ENCODE assay signal across 9 cellular contexts in genomic region chr6:41199427-41200246, GRCh38. TPM values are rescaled to one million over a fixed set of nuclear protein-coding genes. Genes with fewer than 3 reads are reported as not detected.
DNase-seq lines count a peak whose midpoint lies in the region; ATAC-seq and TF ChIP-seq lines count a peak whose summit lies in the region.
"Had no signal": no experiment of that assay in that cellular context is flagged by ENCODE, and none has a peak within 500 bp of the region (broad histone marks: within the 10 kb centered on the region; RNA-seq: fewer than 3 reads in every experiment).

No MANE protein-coding gene starts in this region.

- no peaks in the 10 kb centered on the region for H3K4me1 ChIP-seq in aorta (ENCODE audit: control insufficient read depth in 1 of 2, insufficient read depth in 2 of 2, low read length in 2 of 2)
- no peaks in the 10 kb centered on the region for H3K4me1 ChIP-seq in prostate gland (replicated peaks)

- in situ Hi-C loops in GM13976 (cut with MboI; ENCODE audit: low sequenced_read_pairs, unreplicated experiment) (no loop called here), brain microvascular endothelial cell (cut with HindIII; ENCODE audit: low pct_ligation_motif_present, low sequenced_read_pairs) (no loop called here)

- H3K9me3 Mint-ChIP-seq in T-cell: no peaks in the 10 kb centered on the region

- no peak overlapping the region for H3K27ac ChIP-seq in aorta (ENCODE audit: low read depth in 1 of 2, low read length in 2 of 2)
- no peak overlapping the region for H3K27ac ChIP-seq in brain microvascular endothelial cell
- H3K27ac ChIP-seq in prostate gland: no peak overlapping the region

- H3K4me1 Mint-ChIP-seq in T-cell: peaks cover 77 to 95% (median 90%) of the 10 kb centered on the region in 3 donors

- H3K36me3 ChIP-seq in aorta (ENCODE audit: control insufficient read depth in 1 of 2, insufficient read depth in 2 of 2, low read length in 1 of 2) (no peaks in the 10 kb centered on the region), brain microvascular endothelial cell (replicated peaks) (no peaks in the 10 kb centered on the region), prostate gland (no peaks in the 10 kb centered on the region)

- TF ChIP-seq CTCF in GM13976 (IDR thresholded peaks at IDR 0.05; ENCODE audit: borderline replicate concordance, control extremely low read depth, extremely low read depth, insufficient read depth, missing control alignments): no peak
- no peak for TF ChIP-seq CTCF in brain microvascular endothelial cell (IDR thresholded peaks at IDR 0.05; ENCODE audit: low read depth, low read length, missing control alignments)
- no peak for TF ChIP-seq CTCF in prostate gland (IDR thresholded peaks at IDR 0.05)

- peaks cover 9% of the 10 kb centered on the region for H3K36me3 Mint-ChIP-seq in T-cell

- H3K4me3 Mint-ChIP-seq in T-cell: peak overlapping the region; percentile 38 to 80 (median 57)

- no peaks in the 10 kb centered on the region for H3K9me3 ChIP-seq in aorta (ENCODE audit: control insufficient read depth, low read length)
- H3K9me3 ChIP-seq in prostate gland: no peaks in the 10 kb centered on the region

- POLR2A ChIA-PET in T-cell (lab: Charles Lee): no interaction called here

- no peaks in the 10 kb centered on the region for H3K27me3 Mint-ChIP-seq in T-cell

- H3K27me3 ChIP-seq in aorta (ENCODE audit: control insufficient read depth in 1 of 2, insufficient read depth in 2 of 2, low read length in 1 of 2) (no peaks in the 10 kb centered on the region), brain microvascular endothelial cell (replicated peaks) (no peaks in the 10 kb centered on the region), prostate gland (replicated peaks; ENCODE audit: insufficient read depth) (no peaks in the 10 kb centered on the region)

- ATAC-seq in GM21576 (IDR thresholded peaks at IDR 0.05; ENCODE audit: unreplicated experiment): peak; percentile 58
- peak; percentile 51 to 53 (median 52) for ATAC-seq in T-cell (replicated peaks in 1 of 4)
- ATAC-seq in aorta (ENCODE audit: low FRiP score): no peak

- CTCF ChIA-PET in T-cell (lab: Charles Lee): interaction anchor here in 1 of 2 donors (0.8 to 1.2 kb wide), 3 partner anchors 8 to 79 kb away, joined by 4 to 11 read pairs (median 4); no protein-coding TSS in a partner anchor

- H3K27ac Mint-ChIP-seq in T-cell: peak overlapping the region; percentile 99

- DNase-seq in GM13976 (ENCODE audit: low spot score): peak; percentile 60
- DNase-seq in T-cell: peak in 5 of 34 experiments; percentile 7 to 27 (median 12)
- peak; percentile 73 for DNase-seq in mesenteric fat pad (ENCODE audit: low spot score)
- DNase-seq in inferior parietal cortex (ENCODE audit: extremely low spot score): no peak
- no peak for DNase-seq in aorta
- no peak for DNase-seq in brain microvascular endothelial cell
- no peak for DNase-seq in prostate gland (ENCODE audit: low spot score)
- DNase-seq: NCI-H2029 treated with DMSO at 0.1 percent for 48 hours had no signal

- no peak for TF ChIP-seq POLR2A in prostate gland (IDR thresholded peaks at IDR 0.05)

- H3K4me3 ChIP-seq in aorta (ENCODE audit: low read length in 2 of 2) (no peak overlapping the region), brain microvascular endothelial cell (ENCODE audit: low read depth, low read length) (no peak overlapping the region), prostate gland (no peak overlapping the region)

- 65 to 77% methylated on average over 1 of the region's 1 CpG for WGBS in aorta, 2 donors
- WGBS in prostate gland: 88% methylated on average over 1 of the region's 1 CpG

- intact Hi-C loops in aorta (cut with DNase I): no loop called here
- intact Hi-C loops in prostate gland (cut with DNase I): no loop called here

RNA-seq across cellular contexts. Expression of gene TREML2, which starts 1.3 kb away (rescaled TPM):
- 1 to 10 TPM; 1.2 to 5.8 (median 3.7) TPM for total RNA-seq in T-cell
- 1.0 TPM for total RNA-seq in mesenteric fat pad
- under 1 TPM; 0.30 to 0.62 TPM for total RNA-seq in aorta
- under 1 TPM in 1 of 2 donors, not detected in 1; 0.38 TPM for polyA plus RNA-seq in aorta
- under 1 TPM in 1 of 2 donors, not detected in 1; 0.17 TPM for total RNA-seq in prostate gland

RNA-seq across cellular contexts. Expression of gene TREML4, which starts 28.5 kb away (rescaled TPM):
- not detected for total RNA-seq in T-cell
- 0.67 TPM for total RNA-seq in mesenteric fat pad
- total RNA-seq in aorta: under 1 TPM in 1 of 2 donors, not detected in 1; 0.49 TPM
- not detected for polyA plus RNA-seq in aorta
- total RNA-seq in prostate gland: not detected

RNA-seq across cellular contexts. Expression of gene TREM2, which starts 36.7 kb away (rescaled TPM):
- total RNA-seq in T-cell (under 1 TPM in 2 of 5 donors, not detected in 3; 0.23 to 0.25 TPM), mesenteric fat pad (11.0 TPM), aorta (1 to 10 TPM; 6.6 to 8.1 TPM), prostate gland (1 to 10 TPM; 6.8 to 8.1 TPM)
- 10 to 100 TPM in 1 of 2 donors, 1 to 10 TPM in 1; 4.7 to 11.3 TPM for polyA plus RNA-seq in aorta

RNA-seq across cellular contexts. Expression of gene TREML1, which starts 45.5 kb away (rescaled TPM):
- total RNA-seq in T-cell (1 to 10 TPM in 1 of 5 donors, not detected in 4; 1.5 TPM), mesenteric fat pad (0.55 TPM), aorta (1 to 10 TPM; 1.2 to 1.7 TPM), prostate gland (not detected)
- polyA plus RNA-seq in aorta: not detected

Comparison
In these comparisons a context has a peak if more than half of its experiments do, and no peak if none do; other contexts are left out.
1. DNase-seq: peak in GM13976 (single experiment) and mesenteric fat pad (single experiment); none in inferior parietal cortex (single experiment), aorta (0 of 2), brain microvascular endothelial cell (single experiment) and prostate gland (single experiment).